In genomic region chr10:61866700-61867368, GRCh38 we compare ENCODE assay signal across 2 cellular contexts.
TF ChIP-seq lines count a peak whose summit lies in the region.

No MANE protein-coding gene starts in this region.

TF ChIP-seq in GM23338, 12 proteins besides CTCF, POLR2A, EP300 and RAD21:
- TF ChIP-seq STAT1 (IDR thresholded peaks at IDR 0.05; ENCODE audit: unreplicated experiment) = no peak
- TF ChIP-seq POLR2AphosphoS5 (IDR thresholded peaks at IDR 0.05; ENCODE audit: low read depth) = no peak
- TF ChIP-seq ZNF462 (CRISPR knock-in tag; IDR thresholded peaks at IDR 0.05) = no peak
- no peak for TF ChIP-seq ZNF331 (CRISPR knock-in tag; IDR thresholded peaks at IDR 0.05; ENCODE audit: low read depth)
- TF ChIP-seq EZH2phosphoT487 (IDR thresholded peaks at IDR 0.05; ENCODE audit: unreplicated experiment) = no peak
- TF ChIP-seq ZNF114 (CRISPR knock-in tag; IDR thresholded peaks at IDR 0.05) = no peak
- no peak for TF ChIP-seq REST (IDR thresholded peaks at IDR 0.05; ENCODE audit: unreplicated experiment)
- no peak for TF ChIP-seq EZH2 (IDR thresholded peaks at IDR 0.05; ENCODE audit: low read depth, unreplicated experiment)
- no peak for TF ChIP-seq JUNB (IDR thresholded peaks at IDR 0.05; ENCODE audit: unreplicated experiment)
- TF ChIP-seq CREB1 (CRISPR knock-in tag; IDR thresholded peaks at IDR 0.05; ENCODE audit: low read depth) = no peak
- no peak for TF ChIP-seq NANOG (IDR thresholded peaks at IDR 0.05; ENCODE audit: borderline replicate concordance)
- no peak for TF ChIP-seq ETS1 (IDR thresholded peaks at IDR 0.05)

TF ChIP-seq in K562, 482 proteins besides CTCF, POLR2A, EP300 and RAD21:
- peak; percentile 44; the same call in 1 of the 2 replicates for TF ChIP-seq SPI1 (IDR thresholded peaks at IDR 0.05; ENCODE audit: borderline replicate concordance, low read depth, low read length)
- no peak for TF ChIP-seq RNF2 (IDR thresholded peaks at IDR 0.05)
- peak; percentile 82; the same call in 1 of the 2 replicates for TF ChIP-seq ZKSCAN1 (IDR thresholded peaks at IDR 0.05; ENCODE audit: low read depth, low read length)
- TF ChIP-seq POLR2B (IDR thresholded peaks at IDR 0.05; ENCODE audit: low read depth, partially characterized antibody) = no peak
TF ChIP-seq in K562: peak in this region for 2.
